ENCODE assay signal across 13 cellular contexts in genomic region chr9:108186996-108187395, GRCh38.
A peak's percentile ranks its signal among the peaks of the same experiment; 100 is the strongest.
DNase-seq lines count a peak whose midpoint lies in the region; ATAC-seq and TF ChIP-seq lines count a peak whose summit lies in the region.
"Had no signal": no experiment of that assay in that cellular context is flagged by ENCODE, and none has a peak within 500 bp of the region (broad histone marks: within the 10 kb centered on the region; RNA-seq: fewer than 3 reads in every experiment).

No MANE protein-coding gene starts in this region.

- no peak overlapping the region for H3K9ac ChIP-seq in adipocyte (ENCODE audit: low read length)
- H3K9ac ChIP-seq: BLaER1 had no signal

- H3K4me3 ChIP-seq in AG09309 (ENCODE audit: control insufficient read depth, low read depth, low read length) = no peak overlapping the region
- no peak overlapping the region for H3K4me3 ChIP-seq in adipocyte (ENCODE audit: low read length)
- no peak overlapping the region for H3K4me3 ChIP-seq in ovary
- H3K4me3 ChIP-seq: BLaER1 had no signal

- DNase-seq in AG09309 (ENCODE audit: low read depth) = peak; percentile 33
- DNase-seq in adipocyte (ENCODE audit: low read depth) = peak; percentile 50
- peak; percentile 76 for DNase-seq in cardiac septum (ENCODE audit: low spot score)
- peak; percentile 13 to 65 (median 38) for DNase-seq in ovary
- no peak for DNase-seq in activated effector memory CD4-positive, alpha-beta T cell treated with Interleukin-2 at 50 U/mL for 16 hours
- no peak for DNase-seq in iPS-NIHi11 (ENCODE audit: low spot score)
- DNase-seq: hippocampal formation, MM.1S, NCI-H510A, RPMI8226 had no signal

- no peak for TF ChIP-seq POLR2A in ovary (IDR thresholded peaks at IDR 0.05)

- H3K4me1 ChIP-seq in adipocyte (ENCODE audit: control insufficient read depth, insufficient read depth, low read length) (peaks cover 28% of the 10 kb centered on the region), ovary (ENCODE audit: insufficient read depth) (no peaks in the 10 kb centered on the region)

- 74 to 86% (median 85%) methylated on average over 1 of the region's 1 CpG for WGBS in ovary, 3 donors

- TF ChIP-seq CTCF in AG09309 (IDR thresholded peaks at IDR 0.05; ENCODE audit: control insufficient read depth, insufficient read depth, low read depth, low read length, missing control alignments) (no peak), ovary (IDR thresholded peaks at IDR 0.05) (no peak)

- no peaks in the 10 kb centered on the region for H3K36me3 ChIP-seq in adipocyte (ENCODE audit: control insufficient read depth, insufficient read depth, low read length, severe bottlenecking)
- no peaks in the 10 kb centered on the region for H3K36me3 ChIP-seq in ovary
- H3K36me3 ChIP-seq: BLaER1 had no signal

- TF ChIP-seq EP300 in ovary (IDR thresholded peaks at IDR 0.05) = no peak

- ATAC-seq in HG03378 (IDR thresholded peaks at IDR 0.05; ENCODE audit: unreplicated experiment) = no peak
- no peak for ATAC-seq in GM21360 (IDR thresholded peaks at IDR 0.05; ENCODE audit: unreplicated experiment)

- H3K27ac ChIP-seq in ovary = no peak overlapping the region
- H3K27ac ChIP-seq: BLaER1 had no signal

- no peaks in the 10 kb centered on the region for H3K9me3 ChIP-seq in adipocyte (ENCODE audit: control insufficient read depth, low read length)
- H3K9me3 ChIP-seq in ovary = no peaks in the 10 kb centered on the region
- H3K9me3 ChIP-seq: BLaER1 had no signal

- H3K27me3 ChIP-seq in adipocyte (replicated peaks; ENCODE audit: control insufficient read depth, insufficient read depth, low read length) (no peaks in the 10 kb centered on the region), ovary (no peaks in the 10 kb centered on the region)
- H3K27me3 ChIP-seq: BLaER1 had no signal

- intact Hi-C loops in cardiac septum (cut with DNase I) = no loop called here
- intact Hi-C loops in ovary (cut with DNase I) = no loop called here

Comparison
In these comparisons a context has a peak if more than half of its experiments do, and no peak if none do; other contexts are left out.
1. DNase-seq: peak in AG09309 (single experiment), adipocyte (single experiment), cardiac septum (single experiment) and ovary (5 of 5); none in activated effector memory CD4-positive, alpha-beta T cell treated with Interleukin-2 at 50 U/mL for 16 hours (single experiment) and iPS-NIHi11 (single experiment).